ENCODE assay signal across 1 cellular context in genomic region chr16:86714166-86714565, GRCh38.
TF ChIP-seq lines count a peak whose summit lies in the region.

No MANE protein-coding gene starts in this region.

TF ChIP-seq in GM23338, 12 proteins besides CTCF, POLR2A, EP300 and RAD21 (continued from another document):
- no peak for TF ChIP-seq ZNF462 (CRISPR knock-in tag; IDR thresholded peaks at IDR 0.05)
